Comparison of ENCODE assay signal across 12 cellular contexts in the genomic region with DNA sequence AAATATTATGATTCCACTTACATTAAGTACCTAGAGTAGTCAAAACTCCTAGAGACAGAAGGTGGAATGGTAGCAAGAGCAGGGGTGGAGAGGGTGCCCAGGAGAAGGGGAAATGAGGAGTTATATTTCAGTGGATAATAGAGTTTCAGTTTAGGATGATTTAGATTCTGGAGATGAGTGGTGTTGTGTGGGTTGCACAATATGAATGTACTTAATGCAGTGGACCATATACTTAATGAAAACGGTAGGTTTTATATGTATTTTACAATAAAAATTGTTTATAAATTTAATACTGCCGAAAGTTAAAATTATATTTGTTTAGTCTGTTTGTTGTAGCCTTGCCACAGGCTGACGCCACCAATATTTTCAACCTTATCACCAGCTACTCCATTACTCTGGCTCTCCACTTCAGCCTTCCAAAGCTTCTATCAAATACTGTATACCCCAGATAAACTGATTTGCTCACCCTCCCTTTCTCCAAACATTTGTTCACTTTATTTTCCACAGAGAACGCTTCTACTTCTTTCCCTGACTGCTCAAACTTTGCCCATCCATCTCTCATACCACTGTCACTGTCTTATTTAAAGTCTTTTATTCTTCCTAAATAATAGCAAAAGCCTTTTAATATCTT. TPM values are rescaled to one million over a fixed set of nuclear protein-coding genes. Genes with fewer than 3 reads are reported as not detected.
DNase-seq lines count a peak whose midpoint lies in the region; ATAC-seq and TF ChIP-seq lines count a peak whose summit lies in the region.
"Had no signal": no experiment of that assay in that cellular context is flagged by ENCODE, and none has a peak within 500 bp of the region (broad histone marks: within the 10 kb centered on the region; RNA-seq: fewer than 3 reads in every experiment).

No MANE protein-coding gene starts in this region.

- H3K27me3 ChIP-seq in osteoblast (ENCODE audit: insufficient read depth, low read length) = no peaks in the 10 kb centered on the region
- H3K27me3 ChIP-seq: SJSA1, upper lobe of left lung had no signal

- no peaks in the 10 kb centered on the region for H3K9me3 Mint-ChIP-seq in T-helper 1 cell treated with Interleukin-12 subunit alpha and Interleukin-12 subunit beta and Interleukin-4 antibody, amounts not matched to agents 30 μg/mL and 1 μg/mL, for 36 hours
- no peaks in the 10 kb centered on the region for H3K9me3 Mint-ChIP-seq in central memory CD8-positive, alpha-beta T cell

- peaks cover 18% of the 10 kb centered on the region for H4K20me1 ChIP-seq in osteoblast (ENCODE audit: insufficient read depth, low read length)

- H3K4me1 ChIP-seq in osteoblast (ENCODE audit: insufficient read depth, low read length) = peaks cover 36% of the 10 kb centered on the region

- H2AFZ ChIP-seq in osteoblast (ENCODE audit: low read length) = no peak overlapping the region

- no peak overlapping the region for H3K27ac Mint-ChIP-seq in T-helper 1 cell treated with Interleukin-12 subunit alpha and Interleukin-12 subunit beta and Interleukin-4 antibody, amounts not matched to agents 30 μg/mL and 1 μg/mL, for 36 hours
- no peak overlapping the region for H3K27ac Mint-ChIP-seq in central memory CD8-positive, alpha-beta T cell (ENCODE audit: low read depth)

- no peaks in the 10 kb centered on the region for H3K36me3 ChIP-seq in osteoblast (ENCODE audit: insufficient read depth, low read length)
- H3K36me3 ChIP-seq: upper lobe of left lung had no signal

- peaks cover 26% of the 10 kb centered on the region for H3K4me1 Mint-ChIP-seq in T-helper 1 cell treated with Interleukin-12 subunit alpha and Interleukin-12 subunit beta and Interleukin-4 antibody, amounts not matched to agents 30 μg/mL and 1 μg/mL, for 36 hours (ENCODE audit: low read depth)
- peaks cover 13% of the 10 kb centered on the region for H3K4me1 Mint-ChIP-seq in central memory CD8-positive, alpha-beta T cell

- no peak for ATAC-seq in central memory CD8-positive, alpha-beta T cell (replicated peaks; ENCODE audit: extremely low read depth, poor library complexity, severe bottlenecking)
- ATAC-seq in GM21737 (IDR thresholded peaks at IDR 0.05; ENCODE audit: unreplicated experiment) = no peak

- H3K4me3 ChIP-seq in osteoblast (ENCODE audit: insufficient read depth, low read length) = peak overlapping the region; percentile 80

- no peak for TF ChIP-seq CTCF in osteoblast (IDR thresholded peaks at IDR 0.05; ENCODE audit: extremely low read depth, low read depth, low read length)

- H3K79me2 ChIP-seq in osteoblast (ENCODE audit: insufficient read depth, low read length) = peaks cover 49% of the 10 kb centered on the region

- H3K4me3 Mint-ChIP-seq in T-helper 1 cell treated with Interleukin-12 subunit alpha and Interleukin-12 subunit beta and Interleukin-4 antibody, amounts not matched to agents 30 μg/mL and 1 μg/mL, for 36 hours = peak overlapping the region; percentile 92
- peak overlapping the region; percentile 3 for H3K4me3 Mint-ChIP-seq in central memory CD8-positive, alpha-beta T cell

- no peaks in the 10 kb centered on the region for H3K9me3 ChIP-seq in osteoblast (ENCODE audit: low read depth, low read length)
- H3K9me3 ChIP-seq: SJSA1, upper lobe of left lung had no signal

- H3K4me2 ChIP-seq in osteoblast (ENCODE audit: insufficient read depth, low read length) = peak overlapping the region; percentile 92

- no peak overlapping the region for H3K27ac ChIP-seq in osteoblast (ENCODE audit: low read depth, low read length)
- H3K27ac ChIP-seq: SJSA1 had no signal

- H3K36me3 Mint-ChIP-seq in T-helper 1 cell treated with Interleukin-12 subunit alpha and Interleukin-12 subunit beta and Interleukin-4 antibody, amounts not matched to agents 30 μg/mL and 1 μg/mL, for 36 hours (ENCODE audit: low read depth) = peaks cover 5% of the 10 kb centered on the region
- H3K36me3 Mint-ChIP-seq in central memory CD8-positive, alpha-beta T cell (ENCODE audit: insufficient read depth) = peaks cover 13% of the 10 kb centered on the region

- no peaks in the 10 kb centered on the region for H3K27me3 Mint-ChIP-seq in T-helper 1 cell treated with Interleukin-12 subunit alpha and Interleukin-12 subunit beta and Interleukin-4 antibody, amounts not matched to agents 30 μg/mL and 1 μg/mL, for 36 hours (ENCODE audit: low read depth)
- no peaks in the 10 kb centered on the region for H3K27me3 Mint-ChIP-seq in central memory CD8-positive, alpha-beta T cell

- DNase-seq in T-helper 1 cell = no peak
- peak; percentile 23 for DNase-seq in NAMALWA (ENCODE audit: low spot score)
- DNase-seq in central memory CD8-positive, alpha-beta T cell (ENCODE audit: low spot score in 2 of 2) = no peak
- no peak for DNase-seq in osteoblast (ENCODE audit: insufficient read length, low spot score, missing footprints)
- DNase-seq in stimulated activated CD8-positive, alpha-beta memory T cell treated with anti-CD3 and anti-CD28 coated beads, Interleukin-4, amount 100 ng/mL, for 48 hours = no peak
- DNase-seq in SKM-1 treated with dmso at 0.1 percent for 144 hours (lab: John Stamatoyannopoulos, UW; ENCODE audit: unreplicated experiment) = no peak
- DNase-seq: hypothalamus, small intestine, upper lobe of left lung had no signal

RNA-seq across cellular contexts. Expression of a gene that starts 1.4 kb away (rescaled TPM):
- total RNA-seq in osteoblast = 32.7 and 35.5 TPM in 2 replicates
